Comparison of ENCODE assay signal across 10 cellular contexts in the genomic region with DNA sequence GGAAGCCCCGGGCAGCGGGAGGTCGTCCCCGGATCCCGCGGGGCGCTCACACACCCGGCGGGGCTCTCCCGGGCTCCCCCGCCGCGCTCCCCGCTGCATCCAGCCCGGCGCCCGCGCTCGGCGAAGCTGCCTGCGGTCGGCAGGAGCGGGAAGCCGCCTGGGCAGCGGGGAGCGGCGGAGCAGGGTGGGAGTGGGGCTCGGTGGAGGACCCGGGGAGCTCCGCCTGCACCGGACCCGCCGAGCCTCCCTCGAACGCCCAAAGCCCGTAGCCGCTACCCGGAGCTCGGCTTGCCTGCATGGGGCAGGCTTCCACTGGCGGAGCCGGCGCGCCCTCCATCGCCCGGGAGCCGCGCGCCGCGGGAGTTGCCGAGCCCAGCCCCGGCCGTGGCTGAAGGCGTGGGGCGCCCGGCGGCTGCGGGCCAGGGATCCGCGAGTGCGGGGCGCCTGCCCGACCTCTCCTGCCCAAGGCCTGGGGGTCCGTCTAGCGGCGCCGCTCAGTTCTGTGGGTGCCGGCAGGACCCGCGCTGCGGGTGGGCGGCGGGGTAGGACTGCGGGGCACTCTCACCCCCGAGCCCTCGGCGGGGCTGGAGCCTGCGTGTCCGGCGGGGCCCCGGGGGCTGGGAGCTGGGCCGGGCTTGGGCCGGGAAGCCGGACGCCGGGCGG.
DNase-seq lines count a peak whose midpoint lies in the region; TF ChIP-seq lines count a peak whose summit lies in the region.
"Had no signal": no experiment of that assay in that cellular context is flagged by ENCODE, and none has a peak within 500 bp of the region (broad histone marks: within the 10 kb centered on the region; RNA-seq: fewer than 3 reads in every experiment).

No MANE protein-coding gene starts in this region.

- peak overlapping the region; percentile 55 for H3K4me3 ChIP-seq in astrocyte of the cerebellum (ENCODE audit: low read depth, low read length)
- H3K4me3 ChIP-seq in skin epidermis, result peak overlapping the region in 4 of 7 experiments; percentile 12 to 35 (median 16)

- no peak overlapping the region for H3K27ac ChIP-seq in skin epidermis

- DNase-seq in NCI-H1417 (lab: John Stamatoyannopoulos, UW) (peak; percentile 50 to 86 (median 75)), NCI-H1417 treated with DMSO at 0.1 percent for 48 hours (lab: John Stamatoyannopoulos, UW) (no peak), astrocyte of the cerebellum (ENCODE audit: low read depth) (no peak), hepatic stellate cell (ENCODE audit: low spot score) (peak; percentile 64), NCI-H1436 treated with DMSO at 0.1 percent for 48 hours (lab: John Stamatoyannopoulos, UW) (no peak), SHP77 (lab: John Stamatoyannopoulos, UW) (no peak), NOMO-1 treated with dmso at 0.1 percent for 144 hours (lab: John Stamatoyannopoulos, UW; ENCODE audit: unreplicated experiment) (no peak)
- DNase-seq: NCI-H510A treated with DMSO at 0.1 percent for 48 hours; stimulated activated CD4-positive, alpha-beta T cell treated with anti-CD3 and anti-CD28 coated beads, Interleukin-4, amount 100 ng/mL, for 4 hours had no signal

- in situ Hi-C loops in astrocyte of the cerebellum (cut with HindIII; ENCODE audit: low sequenced_read_pairs), result no loop called here

- TF ChIP-seq CTCF in astrocyte of the cerebellum (IDR thresholded peaks at IDR 0.05; ENCODE audit: low read depth, low read length, missing control alignments), result no peak

Comparison
In these comparisons a context has a peak if more than half of its experiments do, and no peak if none do; other contexts are left out.
1. DNase-seq: peak in NCI-H1417 (3 of 3) and hepatic stellate cell (single experiment); none in NCI-H1417 treated with DMSO at 0.1 percent for 48 hours (single experiment), astrocyte of the cerebellum (single experiment), NCI-H1436 treated with DMSO at 0.1 percent for 48 hours (single experiment), SHP77 (0 of 2) and NOMO-1 treated with dmso at 0.1 percent for 144 hours (single experiment).